In genomic region chr17:42577532-42578281, GRCh38 we compare ENCODE assay signal across 1 cellular context.
TF ChIP-seq lines count a peak whose summit lies in the region.

TSS of gene PSMC3IP (minus strand) at chr17:42577729. CDS start at chr17:42577686, 43 bp downstream.

TF ChIP-seq in HEK293, 187 proteins besides CTCF, POLR2A, EP300 and RAD21 (continued from another document and continues in another):
- TF ChIP-seq ZBTB10 (tag by site-specific recombination; IDR thresholded peaks at IDR 0.05) (0 out of 2 replicates have a peak, but pooled peaks have one; percentile 12), ZBTB48 (tag by site-specific recombination; IDR thresholded peaks at IDR 0.05) (no peak), ZFP69B (tag by site-specific recombination; IDR thresholded peaks at IDR 0.05) (no peak; the same call in 1 of the 2 replicates), ZNF529 (tag by site-specific recombination; IDR thresholded peaks at IDR 0.05; ENCODE audit: insufficient replicate concordance) (no peak), ZNF548 (tag by site-specific recombination; IDR thresholded peaks at IDR 0.05) (no peak), ZNF133 (tag by site-specific recombination; IDR thresholded peaks at IDR 0.05) (no peak), PRDM1 (tag by site-specific recombination; IDR thresholded peaks at IDR 0.05) (peak; percentile 55; the same call in 1 of the 2 replicates), ATF2 (tag by site-specific recombination; IDR thresholded peaks at IDR 0.05; ENCODE audit: low read depth) (no peak), ZNF791 (tag by site-specific recombination; IDR thresholded peaks at IDR 0.05) (no peak), ZNF677 (tag by site-specific recombination; IDR thresholded peaks at IDR 0.05) (no peak), SALL2 (tag by site-specific recombination; IDR thresholded peaks at IDR 0.05; ENCODE audit: borderline replicate concordance) (no peak), ZFP37 (tag by site-specific recombination; IDR thresholded peaks at IDR 0.05) (0 out of 2 replicates have a peak, but pooled peaks have one; percentile 54), ZNF426 (tag by site-specific recombination; IDR thresholded peaks at IDR 0.05) (no peak), PRDM4 (tag by site-specific recombination; IDR thresholded peaks at IDR 0.05) (no peak), KLF1 (tag by site-specific recombination; IDR thresholded peaks at IDR 0.05) (no peak), ZNF302 (tag by site-specific recombination; IDR thresholded peaks at IDR 0.05; ENCODE audit: low read depth) (no peak), ZNF701 (tag by site-specific recombination; IDR thresholded peaks at IDR 0.05) (no peak), SP2 (tag by site-specific recombination; IDR thresholded peaks at IDR 0.05) (peak; percentile 93), ZBTB6 (tag by site-specific recombination; IDR thresholded peaks at IDR 0.05) (no peak; the same call in 1 of the 2 replicates), ZBTB21 (tag by site-specific recombination; IDR thresholded peaks at IDR 0.05) (no peak), ZNF777 (tag by site-specific recombination; IDR thresholded peaks at IDR 0.05; ENCODE audit: borderline replicate concordance) (no peak), TCF7L2 (IDR thresholded peaks at IDR 0.05; ENCODE audit: borderline replicate concordance, low read depth, low read length) (no peak), RBAK (tag by site-specific recombination; IDR thresholded peaks at IDR 0.05) (no peak), ZIC2 (tag by site-specific recombination; IDR thresholded peaks at IDR 0.05) (peak; percentile 25; the same call in 1 of the 2 replicates), ZNF114 (tag by site-specific recombination; IDR thresholded peaks at IDR 0.05) (no peak), ZNF555 (tag by site-specific recombination; conservative IDR thresholded peaks at IDR 0.05) (no peak), ZEB2 (tag by site-specific recombination; IDR thresholded peaks at IDR 0.05) (peak; percentile 78), ZNF280D (tag by site-specific recombination; IDR thresholded peaks at IDR 0.05) (no peak), ZNF664 (tag by site-specific recombination; IDR thresholded peaks at IDR 0.05) (no peak), ZNF837 (tag by site-specific recombination; IDR thresholded peaks at IDR 0.05) (no peak), ZBTB17 (tag by site-specific recombination; IDR thresholded peaks at IDR 0.05) (no peak), ZNF2 (tag by site-specific recombination; IDR thresholded peaks at IDR 0.05) (peak; percentile 48; the same call in 1 of the 2 replicates), ZNF175 (tag by site-specific recombination; IDR thresholded peaks at IDR 0.05) (no peak), ZXDB (tag by site-specific recombination; IDR thresholded peaks at IDR 0.05) (no peak), HOXA7 (CRISPR knock-in tag; IDR thresholded peaks at IDR 0.05; ENCODE audit: borderline replicate concordance) (no peak), PBX3 (CRISPR knock-in tag; IDR thresholded peaks at IDR 0.05) (0 out of 2 replicates have a peak, but pooled peaks have one; percentile 29), BCL11A (tag by site-specific recombination; IDR thresholded peaks at IDR 0.05; ENCODE audit: low read depth) (peak; percentile 12; the same call in 1 of the 2 replicates), TRIM28 (IDR thresholded peaks at IDR 0.05; ENCODE audit: borderline replicate concordance, low read length) (no peak), ZNF707 (tag by site-specific recombination; IDR thresholded peaks at IDR 0.05) (no peak), ZNF274 (IDR thresholded peaks at IDR 0.05; ENCODE audit: low read length) (no peak), ZNF274 (tag by site-specific recombination; IDR thresholded peaks at IDR 0.05; ENCODE audit: borderline replicate concordance) (no peak), GLIS1 (tag by site-specific recombination; IDR thresholded peaks at IDR 0.05) (peak; percentile 75), HOXC10 (CRISPR knock-in tag; IDR thresholded peaks at IDR 0.05) (no peak), ZNF510 (tag by site-specific recombination; IDR thresholded peaks at IDR 0.05; ENCODE audit: insufficient replicate concordance) (no peak), ZBTB8A (tag by site-specific recombination; IDR thresholded peaks at IDR 0.05) (peak; percentile 20; the same call in 1 of the 2 replicates), ZNF76 (tag by site-specific recombination; IDR thresholded peaks at IDR 0.05; ENCODE audit: borderline replicate concordance, low read depth) (peak; percentile 49), ZNF660 (tag by site-specific recombination; IDR thresholded peaks at IDR 0.05) (peak; percentile 39; the same call in 1 of the 2 replicates), OSR2 (tag by site-specific recombination; IDR thresholded peaks at IDR 0.05) (0 out of 2 replicates have a peak, but pooled peaks have one; percentile 8), ZNF280C (tag by site-specific recombination; IDR thresholded peaks at IDR 0.05) (no peak), AEBP2 (tag by site-specific recombination; IDR thresholded peaks at IDR 0.05; ENCODE audit: borderline replicate concordance) (no peak), IKZF3 (tag by site-specific recombination; IDR thresholded peaks at IDR 0.05) (no peak), ZNF404 (tag by site-specific recombination; IDR thresholded peaks at IDR 0.05) (no peak), ZNF544 (tag by site-specific recombination; IDR thresholded peaks at IDR 0.05) (no peak), ZNF335 (tag by site-specific recombination; conservative IDR thresholded peaks at IDR 0.05) (peak; percentile 84), SCRT1 (tag by site-specific recombination; IDR thresholded peaks at IDR 0.05; ENCODE audit: borderline replicate concordance) (no peak), REPIN1 (tag by site-specific recombination; IDR thresholded peaks at IDR 0.05; ENCODE audit: low read depth) (no peak)
